19 cellular contexts compared by ENCODE assay signal in genomic region chr6:138537090-138537489, GRCh38. TPM values are rescaled to one million over a fixed set of nuclear protein-coding genes. Genes with fewer than 3 reads are reported as not detected.
A peak's percentile ranks its signal among the peaks of the same experiment; 100 is the strongest.
DNase-seq lines count a peak whose midpoint lies in the region; ATAC-seq and TF ChIP-seq lines count a peak whose summit lies in the region.
"Had no signal": no experiment of that assay in that cellular context is flagged by ENCODE, and none has a peak within 500 bp of the region (broad histone marks: within the 10 kb centered on the region; RNA-seq: fewer than 3 reads in every experiment).

No MANE protein-coding gene starts in this region.

- H3K36me3 Mint-ChIP-seq in activated naive CD4-positive, alpha-beta T cell treated with anti-CD3 and anti-CD28 coated beads, Interleukin-2, amount 50 U/mL, for 72 hours = no peaks in the 10 kb centered on the region
- H3K36me3 Mint-ChIP-seq: activated naive CD8-positive, alpha-beta T cell treated with anti-CD3 and anti-CD28 coated beads for 36 hours had no signal

- H3K4me3 ChIP-seq in brain microvascular endothelial cell (ENCODE audit: low read depth, low read length) = no peak overlapping the region
- H3K4me3 ChIP-seq in lower lobe of right lung = no peak overlapping the region

- in situ Hi-C loops in brain microvascular endothelial cell (cut with HindIII; ENCODE audit: low pct_ligation_motif_present, low sequenced_read_pairs) (no loop called here), KBM-7 (cut with MboI; ENCODE audit: low pct_unique_long_range_greater_than_20kb, low sequenced_read_pairs) (no loop called here)

- no peak overlapping the region for H3K27ac Mint-ChIP-seq in activated naive CD4-positive, alpha-beta T cell treated with anti-CD3 and anti-CD28 coated beads, Interleukin-2, amount 50 U/mL, for 72 hours
- H3K27ac Mint-ChIP-seq: activated naive CD8-positive, alpha-beta T cell treated with anti-CD3 and anti-CD28 coated beads for 36 hours; T-helper 17 cell had no signal

- H3K9me3 ChIP-seq in lower lobe of right lung = no peaks in the 10 kb centered on the region
- H3K9me3 ChIP-seq: neutrophil had no signal

- H3K9me3 Mint-ChIP-seq in activated naive CD4-positive, alpha-beta T cell treated with anti-CD3 and anti-CD28 coated beads, Interleukin-2, amount 50 U/mL, for 72 hours = no peaks in the 10 kb centered on the region
- H3K9me3 Mint-ChIP-seq: activated naive CD8-positive, alpha-beta T cell treated with anti-CD3 and anti-CD28 coated beads for 36 hours had no signal

- ATAC-seq in lower lobe of right lung (peak in 1 of 2 donors; percentile 45), HG03095 (IDR thresholded peaks at IDR 0.05; ENCODE audit: unreplicated experiment) (no peak), GM21423 (IDR thresholded peaks at IDR 0.05; ENCODE audit: unreplicated experiment) (no peak)
- ATAC-seq in activated naive CD4-positive, alpha-beta T cell treated with anti-CD3 and anti-CD28 coated beads, Interleukin-2, amount 50 U/mL, for 72 hours = no peak
- ATAC-seq: foreskin keratinocyte, left colon, T-helper 17 cell had no signal

- H3K4me1 ChIP-seq in lower lobe of right lung = peaks cover 51% of the 10 kb centered on the region

- DNase-seq in brain microvascular endothelial cell = peak; percentile 43
- DNase-seq in fibroblast of peridontal ligament (ENCODE audit: extremely low read depth) = peak; percentile 82
- no peak for DNase-seq in lower lobe of right lung
- DNase-seq in KBM-7 = no peak
- no peak for DNase-seq in activated naive CD4-positive, alpha-beta T cell treated with anti-CD3 and anti-CD28 coated beads, Interleukin-2, amount 50 U/mL, for 72 hours (ENCODE audit: low spot score in 2 of 2)
- DNase-seq: activated naive CD8-positive, alpha-beta T cell treated with anti-CD3 and anti-CD28 coated beads for 36 hours; activated T-cell treated with anti-CD3 and anti-CD28 coated beads, Interleukin-2, amount 50 U/mL, for 48 hours; effector CD8-positive, alpha-beta T cell; foreskin keratinocyte; left colon; NCI-H146; NCI-H748 treated with DMSO at 0.1 percent for 48 hours; OCI-M1; stimulated activated CD4-positive, alpha-beta T cell treated with anti-CD3 and anti-CD28 coated beads, Interleukin-2, amount 100 ng/mL, for 48 hours; T-helper 17 cell had no signal

- no peak overlapping the region for H3K27ac ChIP-seq in brain microvascular endothelial cell
- H3K27ac ChIP-seq in lower lobe of right lung = peak overlapping the region; percentile 37
- H3K27ac ChIP-seq: C4-2B, foreskin keratinocyte, neutrophil had no signal

- TF ChIP-seq CTCF in brain microvascular endothelial cell (IDR thresholded peaks at IDR 0.05; ENCODE audit: low read depth, low read length, missing control alignments) (no peak), lower lobe of right lung (IDR thresholded peaks at IDR 0.05) (no peak)

- no peaks in the 10 kb centered on the region for H3K27me3 ChIP-seq in brain microvascular endothelial cell (replicated peaks)
- no peaks in the 10 kb centered on the region for H3K27me3 ChIP-seq in lower lobe of right lung (ENCODE audit: low read depth)
- H3K27me3 ChIP-seq: foreskin keratinocyte, neutrophil had no signal

- H3K36me3 ChIP-seq in brain microvascular endothelial cell (replicated peaks) (no peaks in the 10 kb centered on the region), lower lobe of right lung (no peaks in the 10 kb centered on the region)
- H3K36me3 ChIP-seq: neutrophil had no signal

- intact Hi-C loops in lower lobe of right lung (cut with DNase I) = no loop called here

RNA-seq across cellular contexts. Expression of gene NHSL1, which starts 37.8 kb away (rescaled TPM):
- total RNA-seq in lower lobe of right lung = 63.7 TPM
- total RNA-seq in activated naive CD4-positive, alpha-beta T cell treated with anti-CD3 and anti-CD28 coated beads, Interleukin-2, amount 50 U/mL, for 72 hours = 1 to 10 TPM in 1 of 2 donors, under 1 TPM in 1; 0.68 to 1.9 TPM

Comparison
In these comparisons a context has a peak if more than half of its experiments do, and no peak if none do; other contexts are left out.
1. DNase-seq: peak in brain microvascular endothelial cell (single experiment) and fibroblast of peridontal ligament (single experiment); none in lower lobe of right lung (single experiment), KBM-7 (single experiment) and activated naive CD4-positive, alpha-beta T cell treated with anti-CD3 and anti-CD28 coated beads, Interleukin-2, amount 50 U/mL, for 72 hours (0 of 2).
2. RNA of gene NHSL1, which starts 37.8 kb away (total RNA-seq): 63.7 TPM in lower lobe of right lung (single experiment); 0.68 to 1.9 TPM in activated naive CD4-positive, alpha-beta T cell treated with anti-CD3 and anti-CD28 coated beads, Interleukin-2, amount 50 U/mL, for 72 hours; every median in the first group is over 10 times any median in the second.